Comparison of ENCODE assay signal across 9 cellular contexts in the genomic region with DNA sequence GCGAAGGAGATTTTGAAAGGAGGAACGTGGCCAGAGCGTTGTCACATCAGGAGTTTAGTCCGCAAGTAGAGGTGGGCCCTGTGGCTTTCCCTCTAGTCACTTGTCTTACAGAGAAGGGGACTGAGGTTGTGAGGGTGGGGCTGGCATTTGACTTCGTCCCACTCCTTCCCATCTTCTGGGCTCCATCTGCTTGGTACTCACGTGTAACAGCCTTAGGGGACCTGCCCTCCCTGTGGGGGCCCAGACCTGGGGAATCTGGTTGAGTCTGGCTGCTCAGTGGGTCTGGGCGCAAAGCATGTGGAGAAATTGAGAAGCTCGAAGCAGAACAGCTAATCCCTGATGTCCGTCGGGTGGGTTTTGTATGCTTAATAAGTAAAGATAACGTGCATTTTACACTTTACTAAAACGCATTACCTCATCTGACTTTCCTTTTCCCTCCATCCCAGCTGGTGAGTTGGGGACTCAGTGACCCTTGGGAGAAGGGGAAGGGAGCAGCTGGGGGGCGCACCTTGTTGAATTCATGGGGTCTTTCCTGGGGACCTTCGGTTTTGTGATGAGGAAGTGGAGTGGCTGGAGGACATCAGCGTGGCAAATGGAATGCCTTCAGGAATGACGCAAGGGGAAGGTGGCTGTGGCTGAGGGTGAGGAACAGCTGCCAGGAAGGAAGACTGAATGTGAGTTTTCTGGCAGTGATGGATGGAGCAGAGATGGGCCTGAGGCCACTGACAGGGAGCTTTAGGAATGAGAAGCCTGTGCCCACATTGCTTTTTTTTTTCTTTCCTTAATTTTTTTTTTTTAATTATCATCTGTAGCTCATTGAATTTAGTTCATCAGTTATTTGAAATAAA. TPM values are rescaled to one million over a fixed set of nuclear protein-coding genes. Genes with fewer than 3 reads are reported as not detected.
DNase-seq lines count a peak whose midpoint lies in the region; ATAC-seq, FAIRE-seq and TF ChIP-seq lines count a peak whose summit lies in the region.
"Had no signal": no experiment of that assay in that cellular context is flagged by ENCODE, and none has a peak within 500 bp of the region (broad histone marks: within the 10 kb centered on the region; RNA-seq: fewer than 3 reads in every experiment).

No MANE protein-coding gene starts in this region.

- no peak overlapping the region for H3K4me3 ChIP-seq in upper lobe of left lung

- H3K4me3 Mint-ChIP-seq in stimulated activated naive CD8-positive, alpha-beta T cell treated with anti-CD3 and anti-CD28 coated beads, Interleukin-15, amount 100 ng/mL, for 72 hours, result no peak overlapping the region

- no peaks in the 10 kb centered on the region for H3K9me3 ChIP-seq in upper lobe of left lung

- ATAC-seq in upper lobe of left lung (ENCODE audit: low FRiP score in 2 of 2) (peak in 1 of 2 donors; percentile 71), GM19463 (IDR thresholded peaks at IDR 0.05; ENCODE audit: unreplicated experiment) (no peak)
- no peak for ATAC-seq in stimulated activated naive CD8-positive, alpha-beta T cell treated with anti-CD3 and anti-CD28 coated beads, Interleukin-15, amount 100 ng/mL, for 72 hours

- no peak for TF ChIP-seq CTCF in upper lobe of left lung (IDR thresholded peaks at IDR 0.05)

- peaks cover 35 to 49% (median 42%) of the 10 kb centered on the region in 4 donors for H3K4me1 ChIP-seq in upper lobe of left lung

- H3K27ac Mint-ChIP-seq in stimulated activated naive CD8-positive, alpha-beta T cell treated with anti-CD3 and anti-CD28 coated beads, Interleukin-15, amount 100 ng/mL, for 72 hours, result no peak overlapping the region

- TF ChIP-seq EP300 in upper lobe of left lung (IDR thresholded peaks at IDR 0.05), result peak in 1 of 4 donors; percentile 23

- no peaks in the 10 kb centered on the region for H3K9me3 Mint-ChIP-seq in stimulated activated naive CD8-positive, alpha-beta T cell treated with anti-CD3 and anti-CD28 coated beads, Interleukin-15, amount 100 ng/mL, for 72 hours

- no peaks in the 10 kb centered on the region for H3K27me3 ChIP-seq in upper lobe of left lung

- TF ChIP-seq POLR2A in upper lobe of left lung (IDR thresholded peaks at IDR 0.05), result no peak

- H3K4me1 Mint-ChIP-seq in stimulated activated naive CD8-positive, alpha-beta T cell treated with anti-CD3 and anti-CD28 coated beads, Interleukin-15, amount 100 ng/mL, for 72 hours, result no peaks in the 10 kb centered on the region

- FAIRE-seq in frontal cortex (lab: Jason Lieb, UNC), result no peak

- 60 to 62% methylated on average over 16 of the region's 16 CpGs for WGBS in upper lobe of left lung, 2 donors

- H3K27me3 Mint-ChIP-seq in stimulated activated naive CD8-positive, alpha-beta T cell treated with anti-CD3 and anti-CD28 coated beads, Interleukin-15, amount 100 ng/mL, for 72 hours, result peaks cover 32% of the 10 kb centered on the region

- peak; percentile 89 for DNase-seq in HT1080 (ENCODE audit: low read depth)
- DNase-seq in caudate nucleus (lab: John Stamatoyannopoulos, UW), result peak in 1 of 61 donors; percentile 42
- peak; percentile 90 for DNase-seq in kidney tubule cell (ENCODE audit: low spot score)
- DNase-seq in upper lobe of left lung, result no peak
- no peak for DNase-seq in NCI-H1048 (lab: John Stamatoyannopoulos, UW)
- DNase-seq in frontal cortex (ENCODE audit: low spot score in 2 of 2), result no peak
- no peak for DNase-seq in stimulated activated naive CD8-positive, alpha-beta T cell treated with anti-CD3 and anti-CD28 coated beads, Interleukin-15, amount 100 ng/mL, for 72 hours
- DNase-seq: activated effector memory CD4-positive, alpha-beta T cell treated with anti-CD3 and anti-CD28 coated beads, Interleukin-2, amount 50 U/mL, for 16 hours had no signal

- H3K27ac ChIP-seq in caudate nucleus (ENCODE audit: low read depth, low read length) (peak overlapping the region; percentile 78), upper lobe of left lung (peak overlapping the region in 3 of 4 donors; percentile 26 to 75 (median 68))

- no peaks in the 10 kb centered on the region for H3K36me3 ChIP-seq in upper lobe of left lung

RNA-seq across cellular contexts. Expression of gene ASAP2, which starts 44.8 kb away (rescaled TPM):
- total RNA-seq in HT1080 (2014; rRNA removed; shearing (Covaris generic)), result 16.2 and 24.0 TPM in 2 replicates
- polyA plus RNA-seq in HT1080 (2015; cell fraction: cytosol; rRNA removed), result 43.2 and 59.1 TPM in 2 replicates
- 120 and 138 TPM in 2 replicates for polyA plus RNA-seq in HT1080 (2015; cell fraction: nucleus; rRNA removed)
- 10 to 100 TPM; 20.4 to 26.0 (median 23.4) TPM for total RNA-seq in upper lobe of left lung
- 32.2 TPM for total RNA-seq in frontal cortex

Comparison
In these comparisons a context has a peak if more than half of its experiments do, and no peak if none do; other contexts are left out.
1. DNase-seq: peak in HT1080 (single experiment) and kidney tubule cell (single experiment); none in upper lobe of left lung (0 of 2), NCI-H1048 (single experiment), frontal cortex (0 of 2) and stimulated activated naive CD8-positive, alpha-beta T cell treated with anti-CD3 and anti-CD28 coated beads, Interleukin-15, amount 100 ng/mL, for 72 hours (0 of 2).